ENCODE assay signal across 10 cellular contexts in the genomic region with DNA sequence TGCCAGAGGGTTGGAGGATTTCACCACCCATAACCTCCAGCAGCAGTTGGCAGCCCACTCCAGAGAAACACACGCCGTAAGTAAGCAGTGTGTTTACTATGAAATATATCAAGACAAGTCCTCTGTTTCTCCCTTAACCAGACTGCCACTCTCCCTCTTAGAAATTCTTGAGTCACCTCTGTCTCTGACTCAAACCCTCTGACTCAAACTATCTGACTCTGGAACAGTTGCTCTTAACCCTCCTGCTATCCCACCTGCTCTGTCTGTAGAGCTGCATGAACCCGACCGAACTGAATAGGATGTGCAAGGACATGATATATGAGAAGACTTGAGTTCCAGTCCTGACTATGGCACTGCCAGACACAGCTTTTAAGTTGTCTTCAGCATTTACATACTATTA. TPM values are rescaled to one million over a fixed set of nuclear protein-coding genes. Genes with fewer than 3 reads are reported as not detected.
DNase-seq lines count a peak whose midpoint lies in the region; ATAC-seq and TF ChIP-seq lines count a peak whose summit lies in the region.
"Had no signal": no experiment of that assay in that cellular context is flagged by ENCODE, and none has a peak within 500 bp of the region (broad histone marks: within the 10 kb centered on the region; RNA-seq: fewer than 3 reads in every experiment).

No MANE protein-coding gene starts in this region.

- peak overlapping the region; percentile 68 for H3K27ac ChIP-seq in C4-2B

- H3K36me3 Mint-ChIP-seq in HFFc6 (ENCODE audit: low read depth) (peaks cover 14% of the 10 kb centered on the region; the same call in 1 of the 2 replicates), mesothelial cell of epicardium (peaks cover 11% of the 10 kb centered on the region)
- peaks cover 4 to 12% of the 10 kb centered on the region in 2 donors for H3K36me3 Mint-ChIP-seq in activated naive CD4-positive, alpha-beta T cell treated with anti-CD3 and anti-CD28 coated beads, Interleukin-2, amount 50 U/mL, for 72 hours

- no peaks in the 10 kb centered on the region for H3K9me3 Mint-ChIP-seq in HFFc6
- no peaks in the 10 kb centered on the region for H3K9me3 Mint-ChIP-seq in activated naive CD4-positive, alpha-beta T cell treated with anti-CD3 and anti-CD28 coated beads, Interleukin-2, amount 50 U/mL, for 72 hours
- H3K9me3 Mint-ChIP-seq in mesothelial cell of epicardium = no peaks in the 10 kb centered on the region

- H3K27me3 Mint-ChIP-seq in HFFc6 (ENCODE audit: insufficient read depth) (no peaks in the 10 kb centered on the region; the same call in none of the 2 replicates), mesothelial cell of epicardium (ENCODE audit: low read depth) (no peaks in the 10 kb centered on the region)

- no peak for TF ChIP-seq CTCF in C4-2B (conservative IDR thresholded peaks at IDR 0.05)
- no peak for TF ChIP-seq CTCF in HFFc6 (IDR thresholded peaks at IDR 0.05)
- TF ChIP-seq CTCF in mesothelial cell of epicardium (IDR thresholded peaks at IDR 0.05; ENCODE audit: unreplicated experiment) = no peak

- ATAC-seq in activated naive CD4-positive, alpha-beta T cell treated with anti-CD3 and anti-CD28 coated beads, Interleukin-2, amount 50 U/mL, for 72 hours = peak; percentile 6 to 56
- no peak for ATAC-seq in GM19463 (IDR thresholded peaks at IDR 0.05; ENCODE audit: unreplicated experiment)
- ATAC-seq: pancreas had no signal

- DNase-seq in HFFc6 = peak; percentile 74
- DNase-seq in activated naive CD4-positive, alpha-beta T cell treated with anti-CD3 and anti-CD28 coated beads, Interleukin-2, amount 50 U/mL, for 72 hours (ENCODE audit: low spot score in 2 of 2) = no peak
- no peak for DNase-seq in mesothelial cell of epicardium (ENCODE audit: low spot score in 2 of 2, unreplicated experiment in 2 of 2)
- no peak for DNase-seq in stimulated activated CD4-positive, alpha-beta T cell treated with anti-CD3 and anti-CD28 coated beads, Interleukin-2, amount 100 ng/mL, for 24 hours
- DNase-seq in COR-L47 (lab: John Stamatoyannopoulos, UW) = no peak
- no peak for DNase-seq in HT-29 (ENCODE audit: low spot score)
- DNase-seq: pancreas; stimulated activated CD8-positive, alpha-beta memory T cell treated with anti-CD3 and anti-CD28 coated beads, Interleukin-4, amount 100 ng/mL, for 48 hours had no signal

- peaks cover 36% of the 10 kb centered on the region for H3K4me1 Mint-ChIP-seq in HFFc6 (ENCODE audit: low read depth)
- H3K4me1 Mint-ChIP-seq in mesothelial cell of epicardium = peaks cover 20% of the 10 kb centered on the region

- H3K27ac Mint-ChIP-seq in HFFc6 (peak overlapping the region; percentile 78), mesothelial cell of epicardium (peak overlapping the region; percentile 64)
- H3K27ac Mint-ChIP-seq in activated naive CD4-positive, alpha-beta T cell treated with anti-CD3 and anti-CD28 coated beads, Interleukin-2, amount 50 U/mL, for 72 hours = no peak overlapping the region

- H3K4me3 Mint-ChIP-seq in HFFc6 (peak overlapping the region; percentile 91), mesothelial cell of epicardium (peak overlapping the region; percentile 43)

RNA-seq across cellular contexts. Expression of a gene that starts 14.1 kb away (rescaled TPM):
- total RNA-seq in HFFc6 (2021; fragmentation: NEBNext Ultra II Directional; extraction: Animal tissue kit (Norgen Biotek cat#: 25700)) = 10 to 100 TPM in 4 of 6 experiments, 1 to 10 TPM in 2; 9.6 to 16.0 (median 12.7) TPM
- total RNA-seq in activated naive CD4-positive, alpha-beta T cell treated with anti-CD3 and anti-CD28 coated beads, Interleukin-2, amount 50 U/mL, for 72 hours = 10 to 100 TPM; 34.2 to 52.7 TPM
- total RNA-seq in mesothelial cell of epicardium = 20.7 to 21.5 TPM (median 20.9 TPM) in 3 replicates
- total RNA-seq in HT-29 (2014; rRNA removed; shearing (Covaris generic)) = 10.0 and 15.5 TPM in 2 replicates

RNA-seq across cellular contexts. Expression of a gene that starts 57.1 kb away (rescaled TPM):
- 10 to 100 TPM; 71.6 to 91.6 (median 81.3) TPM for total RNA-seq in HFFc6 (2021; fragmentation: NEBNext Ultra II Directional; extraction: Animal tissue kit (Norgen Biotek cat#: 25700))
- 10 to 100 TPM; 92.9 to 99.3 TPM for total RNA-seq in activated naive CD4-positive, alpha-beta T cell treated with anti-CD3 and anti-CD28 coated beads, Interleukin-2, amount 50 U/mL, for 72 hours
- total RNA-seq in mesothelial cell of epicardium = 69.8 to 82.2 TPM (median 80.7 TPM) in 3 replicates
- 57.5 and 69.0 TPM in 2 replicates for total RNA-seq in HT-29 (2014; rRNA removed; shearing (Covaris generic))

Comparison
In these comparisons a context has a peak if more than half of its experiments do, and no peak if none do; other contexts are left out.
1. H3K27ac Mint-ChIP-seq: peak in HFFc6 (single experiment) and mesothelial cell of epicardium (single experiment); none in activated naive CD4-positive, alpha-beta T cell treated with anti-CD3 and anti-CD28 coated beads, Interleukin-2, amount 50 U/mL, for 72 hours (0 of 2).